9 cellular contexts compared by ENCODE assay signal in genomic region chr19:53537126-53537522, GRCh38. TPM values are rescaled to one million over a fixed set of nuclear protein-coding genes. Genes with fewer than 3 reads are reported as not detected.
DNase-seq lines count a peak whose midpoint lies in the region; ATAC-seq and TF ChIP-seq lines count a peak whose summit lies in the region.
"Had no signal": no experiment of that assay in that cellular context is flagged by ENCODE, and none has a peak within 500 bp of the region (broad histone marks: within the 10 kb centered on the region; RNA-seq: fewer than 3 reads in every experiment).

No MANE protein-coding gene starts in this region.

- no peaks in the 10 kb centered on the region for H3K27me3 ChIP-seq in CD4-positive, alpha-beta memory T cell (ENCODE audit: insufficient read depth, low read length)
- H3K27me3 ChIP-seq in muscle layer of duodenum (ENCODE audit: low read depth, low read length), result no peaks in the 10 kb centered on the region

- peak overlapping the region; percentile 97 for H3K27ac ChIP-seq in CD4-positive, alpha-beta memory T cell (ENCODE audit: low read depth, low read length)
- H3K27ac ChIP-seq in caudate nucleus (ENCODE audit: low read depth, low read length) (peak overlapping the region; percentile 44), muscle layer of duodenum (ENCODE audit: low read length) (peak overlapping the region; percentile 16)
- H3K27ac ChIP-seq: neutrophil had no signal

- H3K4me1 Mint-ChIP-seq in CD4-positive, alpha-beta memory T cell, result peaks cover 10 to 43% (median 22%) of the 10 kb centered on the region in 4 donors

- H3K36me3 Mint-ChIP-seq in CD4-positive, alpha-beta memory T cell, result peaks cover 32 to 50% of the 10 kb centered on the region in 2 donors

- POLR2A ChIA-PET in CD4-positive, alpha-beta memory T cell (lab: Charles Lee; ENCODE audit: partially characterized antibody), result interaction anchor here (2.9 kb wide), 1 partner anchor 17 kb away, joined by 25 read pairs; no protein-coding TSS in a partner anchor

- intact Hi-C loops in CD4-positive, alpha-beta memory T cell (cut with micrococcal nuclease), result no loop called here

- peak overlapping the region; percentile 95 to 100 (median 99) for H3K27ac Mint-ChIP-seq in CD4-positive, alpha-beta memory T cell

- TF ChIP-seq POLR2A in erythroblast (IDR thresholded peaks at IDR 0.05; ENCODE audit: low read length), result no peak

- H3K9me3 ChIP-seq in CD4-positive, alpha-beta memory T cell (ENCODE audit: control insufficient read depth in 1 of 2, low read length in 2 of 2), result no peaks in the 10 kb centered on the region
- H3K9me3 ChIP-seq in muscle layer of duodenum (ENCODE audit: control insufficient read depth in 1 of 2, low read length in 2 of 2), result no peaks in the 10 kb centered on the region
- H3K9me3 ChIP-seq: neutrophil had no signal

- peaks cover 4% of the 10 kb centered on the region for H3K36me3 ChIP-seq in CD4-positive, alpha-beta memory T cell (ENCODE audit: insufficient read depth, low read length)
- peaks cover 0 to 8% of the 10 kb centered on the region in 2 donors for H3K36me3 ChIP-seq in muscle layer of duodenum (ENCODE audit: control insufficient read depth in 1 of 2, insufficient read depth in 2 of 2, low read length in 2 of 2)
- H3K36me3 ChIP-seq: neutrophil had no signal

- H3K9me3 Mint-ChIP-seq in CD4-positive, alpha-beta memory T cell, result peaks cover 0 to 31% (median 10%) of the 10 kb centered on the region in 8 donors

- H3K4me3 Mint-ChIP-seq in CD4-positive, alpha-beta memory T cell, result peak overlapping the region; percentile 94 to 99 (median 97)

- H3K27me3 Mint-ChIP-seq in CD4-positive, alpha-beta memory T cell, result peaks cover 0 to 4% of the 10 kb centered on the region in 2 donors

- H3K4me1 ChIP-seq in CD4-positive, alpha-beta memory T cell (ENCODE audit: insufficient read depth, low read length), result peaks cover 17% of the 10 kb centered on the region
- peaks cover 0 to 4% of the 10 kb centered on the region in 2 donors for H3K4me1 ChIP-seq in muscle layer of duodenum (ENCODE audit: control insufficient read depth in 1 of 2, insufficient read depth in 2 of 2, low read length in 2 of 2)

- DNase-seq in CD4-positive, alpha-beta memory T cell, result peak in 3 of 5 donors; percentile 39 to 64 (median 54)
- DNase-seq in caudate nucleus (lab: John Stamatoyannopoulos, UW), result peak in 1 of 61 donors; percentile 38
- DNase-seq in foreskin melanocyte, result no peak
- no peak for DNase-seq in NCI-H1694 treated with DMSO at 0.1 percent for 48 hours (lab: John Stamatoyannopoulos, UW)
- no peak for DNase-seq in NCI-H1092 (lab: John Stamatoyannopoulos, UW)
- DNase-seq in erythroblast (lab: John Stamatoyannopoulos, UW), result no peak

- peak overlapping the region; percentile 31 to 83 for H3K4me3 ChIP-seq in CD4-positive, alpha-beta memory T cell (ENCODE audit: low read length in 2 of 2)
- peak overlapping the region; percentile 76 to 87 for H3K4me3 ChIP-seq in muscle layer of duodenum (ENCODE audit: low read depth in 1 of 2, low read length in 2 of 2)

- peak; percentile 5 for ATAC-seq in HG03432 (IDR thresholded peaks at IDR 0.05; ENCODE audit: unreplicated experiment)

- CTCF ChIA-PET in CD4-positive, alpha-beta memory T cell (lab: Charles Lee; ENCODE audit: partially characterized antibody), result interaction anchor here (1.0 kb wide), 1 partner anchor 38 kb away, joined by 3 read pairs; no protein-coding TSS in a partner anchor

RNA-seq across cellular contexts. Expression of gene ZNF331, which starts 0.8 kb away (rescaled TPM):
- 10 to 100 TPM; 56.5 to 58.3 TPM for total RNA-seq in CD4-positive, alpha-beta memory T cell
- 10 to 100 TPM; 27.9 to 36.0 TPM for polyA plus RNA-seq in CD4-positive, alpha-beta memory T cell

Comparison
In these comparisons a context has a peak if more than half of its experiments do, and no peak if none do; other contexts are left out.
1. DNase-seq: peak in CD4-positive, alpha-beta memory T cell (3 of 5); none in foreskin melanocyte (single experiment), NCI-H1694 treated with DMSO at 0.1 percent for 48 hours (single experiment), NCI-H1092 (single experiment) and erythroblast (0 of 2).
2. H3K27ac ChIP-seq: peak in every context shown above with its lines; median percentile 97 in CD4-positive, alpha-beta memory T cell; 44 in caudate nucleus; 16 in muscle layer of duodenum.